Comparison of ENCODE assay signal across 1 cellular context in the genomic region with DNA sequence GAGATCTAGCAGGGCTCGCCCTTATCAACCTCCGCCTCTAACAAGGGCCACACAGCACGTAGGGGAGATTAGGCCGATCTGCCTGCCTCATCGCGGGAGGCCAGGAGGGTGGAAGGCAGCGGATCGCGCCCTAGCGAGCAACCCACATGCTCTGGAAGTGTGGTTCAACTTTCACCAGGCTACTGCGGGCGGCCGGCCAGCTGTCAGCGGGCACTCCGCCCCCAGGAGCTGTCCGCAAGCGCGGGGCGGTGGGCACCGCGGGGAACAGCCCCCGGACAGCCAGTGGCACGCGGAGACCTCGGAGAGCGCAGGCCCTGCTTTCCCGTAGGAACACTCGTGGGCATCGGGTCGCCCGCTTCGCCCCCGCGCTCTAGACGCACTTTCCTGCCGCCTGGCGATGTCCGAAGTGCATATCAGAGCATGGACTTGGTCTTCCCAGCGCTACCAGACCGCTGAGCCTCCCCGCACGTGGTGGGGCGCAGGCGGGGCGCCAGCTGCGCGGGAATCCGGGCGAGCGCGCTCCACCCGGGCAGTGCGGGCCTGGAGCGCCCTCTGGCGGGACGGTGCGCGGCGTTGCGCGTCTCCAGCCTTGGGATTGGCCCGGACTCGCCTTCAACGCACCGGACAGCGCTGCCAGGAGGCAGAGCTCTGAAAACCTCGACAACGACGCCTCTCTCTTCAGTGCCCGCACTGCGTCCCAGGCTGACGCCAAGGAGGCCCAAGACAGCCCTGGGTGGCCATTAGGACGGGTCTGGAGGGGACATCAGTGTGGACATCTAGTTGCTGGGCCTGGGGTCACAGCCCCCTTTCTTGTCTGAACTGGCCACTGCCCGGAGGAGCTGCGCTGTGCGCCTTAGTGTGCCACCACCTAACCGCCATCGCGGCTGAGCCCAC.
TF ChIP-seq lines count a peak whose summit lies in the region.

No MANE protein-coding gene starts in this region.

TF ChIP-seq in HepG2, 621 proteins besides CTCF, POLR2A, EP300 and RAD21 (continued from another document and continues in another):
- TF ChIP-seq, protein P1, sequence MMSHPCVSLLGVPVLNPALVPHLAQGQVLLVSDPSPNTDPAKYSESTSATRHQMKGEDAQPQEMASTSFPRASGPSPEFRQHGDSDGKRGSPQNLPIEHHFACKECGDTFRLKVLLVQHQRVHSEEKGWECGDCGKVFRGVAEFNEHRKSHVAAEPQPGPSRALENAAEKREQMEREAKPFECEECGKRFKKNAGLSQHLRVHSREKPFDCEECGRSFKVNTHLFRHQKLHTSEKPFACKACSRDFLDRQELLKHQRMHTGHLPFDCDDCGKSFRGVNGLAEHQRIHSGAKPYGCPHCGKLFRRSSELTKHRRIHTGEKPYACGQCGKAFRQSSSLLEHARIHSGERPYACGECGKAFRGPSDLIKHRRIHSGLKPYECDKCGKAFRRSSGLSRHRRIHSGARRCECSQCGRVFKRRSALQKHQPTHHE (CRISPR knock-in tag; IDR thresholded peaks at IDR 0.05; ENCODE audit: borderline replicate concordance), result peak; percentile 82; the same call in 1 of the 2 replicates
- TF ChIP-seq, protein P2, sequence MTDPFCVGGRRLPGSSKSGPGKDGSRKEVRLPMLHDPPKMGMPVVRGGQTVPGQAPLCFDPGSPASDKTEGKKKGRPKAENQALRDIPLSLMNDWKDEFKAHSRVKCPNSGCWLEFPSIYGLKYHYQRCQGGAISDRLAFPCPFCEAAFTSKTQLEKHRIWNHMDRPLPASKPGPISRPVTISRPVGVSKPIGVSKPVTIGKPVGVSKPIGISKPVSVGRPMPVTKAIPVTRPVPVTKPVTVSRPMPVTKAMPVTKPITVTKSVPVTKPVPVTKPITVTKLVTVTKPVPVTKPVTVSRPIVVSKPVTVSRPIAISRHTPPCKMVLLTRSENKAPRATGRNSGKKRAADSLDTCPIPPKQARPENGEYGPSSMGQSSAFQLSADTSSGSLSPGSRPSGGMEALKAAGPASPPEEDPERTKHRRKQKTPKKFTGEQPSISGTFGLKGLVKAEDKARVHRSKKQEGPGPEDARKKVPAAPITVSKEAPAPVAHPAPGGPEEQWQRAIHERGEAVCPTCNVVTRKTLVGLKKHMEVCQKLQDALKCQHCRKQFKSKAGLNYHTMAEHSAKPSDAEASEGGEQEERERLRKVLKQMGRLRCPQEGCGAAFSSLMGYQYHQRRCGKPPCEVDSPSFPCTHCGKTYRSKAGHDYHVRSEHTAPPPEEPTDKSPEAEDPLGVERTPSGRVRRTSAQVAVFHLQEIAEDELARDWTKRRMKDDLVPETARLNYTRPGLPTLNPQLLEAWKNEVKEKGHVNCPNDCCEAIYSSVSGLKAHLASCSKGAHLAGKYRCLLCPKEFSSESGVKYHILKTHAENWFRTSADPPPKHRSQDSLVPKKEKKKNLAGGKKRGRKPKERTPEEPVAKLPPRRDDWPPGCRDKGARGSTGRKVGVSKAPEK (CRISPR knock-in tag; IDR thresholded peaks at IDR 0.05; ENCODE audit: borderline replicate concordance), result no peak
- TF ChIP-seq SMARCC2 (IDR thresholded peaks at IDR 0.05), result no peak
- peak; percentile 93; the same call in 1 of the 2 replicates for TF ChIP-seq PRMT3 (CRISPR knock-in tag; IDR thresholded peaks at IDR 0.05; ENCODE audit: borderline replicate concordance, low read depth)
- TF ChIP-seq REXO4 (CRISPR knock-in tag; IDR thresholded peaks at IDR 0.05; ENCODE audit: borderline replicate concordance), result peak; percentile 95
- TF ChIP-seq, protein P3, sequence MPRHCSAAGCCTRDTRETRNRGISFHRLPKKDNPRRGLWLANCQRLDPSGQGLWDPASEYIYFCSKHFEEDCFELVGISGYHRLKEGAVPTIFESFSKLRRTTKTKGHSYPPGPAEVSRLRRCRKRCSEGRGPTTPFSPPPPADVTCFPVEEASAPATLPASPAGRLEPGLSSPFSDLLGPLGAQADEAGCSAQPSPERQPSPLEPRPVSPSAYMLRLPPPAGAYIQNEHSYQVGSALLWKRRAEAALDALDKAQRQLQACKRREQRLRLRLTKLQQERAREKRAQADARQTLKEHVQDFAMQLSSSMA (CRISPR knock-in tag; IDR thresholded peaks at IDR 0.05), result peak; percentile 84; the same call in 1 of the 2 replicates
- no peak; the same call in 1 of the 2 replicates for TF ChIP-seq JDP2 (CRISPR knock-in tag; IDR thresholded peaks at IDR 0.05; ENCODE audit: borderline replicate concordance)
- TF ChIP-seq ATM (IDR thresholded peaks at IDR 0.05; ENCODE audit: borderline replicate concordance), result no peak
- TF ChIP-seq, protein P4, sequence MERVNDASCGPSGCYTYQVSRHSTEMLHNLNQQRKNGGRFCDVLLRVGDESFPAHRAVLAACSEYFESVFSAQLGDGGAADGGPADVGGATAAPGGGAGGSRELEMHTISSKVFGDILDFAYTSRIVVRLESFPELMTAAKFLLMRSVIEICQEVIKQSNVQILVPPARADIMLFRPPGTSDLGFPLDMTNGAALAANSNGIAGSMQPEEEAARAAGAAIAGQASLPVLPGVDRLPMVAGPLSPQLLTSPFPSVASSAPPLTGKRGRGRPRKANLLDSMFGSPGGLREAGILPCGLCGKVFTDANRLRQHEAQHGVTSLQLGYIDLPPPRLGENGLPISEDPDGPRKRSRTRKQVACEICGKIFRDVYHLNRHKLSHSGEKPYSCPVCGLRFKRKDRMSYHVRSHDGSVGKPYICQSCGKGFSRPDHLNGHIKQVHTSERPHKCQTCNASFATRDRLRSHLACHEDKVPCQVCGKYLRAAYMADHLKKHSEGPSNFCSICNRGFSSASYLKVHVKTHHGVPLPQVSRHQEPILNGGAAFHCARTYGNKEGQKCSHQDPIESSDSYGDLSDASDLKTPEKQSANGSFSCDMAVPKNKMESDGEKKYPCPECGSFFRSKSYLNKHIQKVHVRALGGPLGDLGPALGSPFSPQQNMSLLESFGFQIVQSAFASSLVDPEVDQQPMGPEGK (CRISPR knock-in tag; IDR thresholded peaks at IDR 0.05), result peak; percentile 50
- TF ChIP-seq ATF7 (IDR thresholded peaks at IDR 0.05), result no peak
- TF ChIP-seq ATF7 (CRISPR knock-in tag; IDR thresholded peaks at IDR 0.05), result no peak
- TF ChIP-seq, protein P5, sequence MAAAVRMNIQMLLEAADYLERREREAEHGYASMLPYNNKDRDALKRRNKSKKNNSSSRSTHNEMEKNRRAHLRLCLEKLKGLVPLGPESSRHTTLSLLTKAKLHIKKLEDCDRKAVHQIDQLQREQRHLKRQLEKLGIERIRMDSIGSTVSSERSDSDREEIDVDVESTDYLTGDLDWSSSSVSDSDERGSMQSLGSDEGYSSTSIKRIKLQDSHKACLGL (CRISPR knock-in tag; IDR thresholded peaks at IDR 0.05), result peak; percentile 95
- TF ChIP-seq, protein P6, sequence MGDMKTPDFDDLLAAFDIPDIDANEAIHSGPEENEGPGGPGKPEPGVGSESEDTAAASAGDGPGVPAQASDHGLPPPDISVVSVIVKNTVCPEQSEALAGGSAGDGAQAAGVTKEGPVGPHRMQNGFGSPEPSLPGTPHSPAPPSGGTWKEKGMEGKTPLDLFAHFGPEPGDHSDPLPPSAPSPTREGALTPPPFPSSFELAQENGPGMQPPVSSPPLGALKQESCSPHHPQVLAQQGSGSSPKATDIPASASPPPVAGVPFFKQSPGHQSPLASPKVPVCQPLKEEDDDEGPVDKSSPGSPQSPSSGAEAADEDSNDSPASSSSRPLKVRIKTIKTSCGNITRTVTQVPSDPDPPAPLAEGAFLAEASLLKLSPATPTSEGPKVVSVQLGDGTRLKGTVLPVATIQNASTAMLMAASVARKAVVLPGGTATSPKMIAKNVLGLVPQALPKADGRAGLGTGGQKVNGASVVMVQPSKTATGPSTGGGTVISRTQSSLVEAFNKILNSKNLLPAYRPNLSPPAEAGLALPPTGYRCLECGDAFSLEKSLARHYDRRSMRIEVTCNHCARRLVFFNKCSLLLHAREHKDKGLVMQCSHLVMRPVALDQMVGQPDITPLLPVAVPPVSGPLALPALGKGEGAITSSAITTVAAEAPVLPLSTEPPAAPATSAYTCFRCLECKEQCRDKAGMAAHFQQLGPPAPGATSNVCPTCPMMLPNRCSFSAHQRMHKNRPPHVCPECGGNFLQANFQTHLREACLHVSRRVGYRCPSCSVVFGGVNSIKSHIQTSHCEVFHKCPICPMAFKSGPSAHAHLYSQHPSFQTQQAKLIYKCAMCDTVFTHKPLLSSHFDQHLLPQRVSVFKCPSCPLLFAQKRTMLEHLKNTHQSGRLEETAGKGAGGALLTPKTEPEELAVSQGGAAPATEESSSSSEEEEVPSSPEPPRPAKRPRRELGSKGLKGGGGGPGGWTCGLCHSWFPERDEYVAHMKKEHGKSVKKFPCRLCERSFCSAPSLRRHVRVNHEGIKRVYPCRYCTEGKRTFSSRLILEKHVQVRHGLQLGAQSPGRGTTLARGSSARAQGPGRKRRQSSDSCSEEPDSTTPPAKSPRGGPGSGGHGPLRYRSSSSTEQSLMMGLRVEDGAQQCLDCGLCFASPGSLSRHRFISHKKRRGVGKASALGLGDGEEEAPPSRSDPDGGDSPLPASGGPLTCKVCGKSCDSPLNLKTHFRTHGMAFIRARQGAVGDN (CRISPR knock-in tag; IDR thresholded peaks at IDR 0.05), result peak; percentile 98
- no peak for TF ChIP-seq TRIM24 (CRISPR knock-in tag; IDR thresholded peaks at IDR 0.05)
- TF ChIP-seq, protein P7, sequence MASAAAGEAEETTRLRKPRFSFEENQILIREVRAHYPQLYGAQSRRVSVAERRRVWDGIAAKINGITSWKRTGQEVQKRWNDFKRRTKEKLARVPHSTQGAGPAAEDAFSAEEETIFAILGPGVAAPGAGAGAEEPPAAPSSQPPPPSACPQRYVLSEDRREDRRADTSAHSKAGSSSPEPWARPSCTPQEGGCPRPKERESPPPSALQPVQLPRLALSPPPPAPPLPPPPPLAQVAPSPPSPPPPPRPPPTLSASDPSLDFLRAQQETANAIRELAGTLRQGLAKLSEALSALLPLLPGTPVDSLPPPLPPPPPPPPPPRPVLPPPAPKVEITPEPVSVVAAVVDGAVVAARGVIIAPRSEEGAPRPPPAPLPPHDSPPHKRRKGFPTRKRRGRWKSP (CRISPR knock-in tag; IDR thresholded peaks at IDR 0.05), result peak; percentile 98
- peak; percentile 93 for TF ChIP-seq SRY (CRISPR knock-in tag; IDR thresholded peaks at IDR 0.05)
- TF ChIP-seq ZSCAN22 (CRISPR knock-in tag; IDR thresholded peaks at IDR 0.05), result 0 out of 2 replicates have a peak, but pooled peaks have one; percentile 39
- TF ChIP-seq, protein P8, sequence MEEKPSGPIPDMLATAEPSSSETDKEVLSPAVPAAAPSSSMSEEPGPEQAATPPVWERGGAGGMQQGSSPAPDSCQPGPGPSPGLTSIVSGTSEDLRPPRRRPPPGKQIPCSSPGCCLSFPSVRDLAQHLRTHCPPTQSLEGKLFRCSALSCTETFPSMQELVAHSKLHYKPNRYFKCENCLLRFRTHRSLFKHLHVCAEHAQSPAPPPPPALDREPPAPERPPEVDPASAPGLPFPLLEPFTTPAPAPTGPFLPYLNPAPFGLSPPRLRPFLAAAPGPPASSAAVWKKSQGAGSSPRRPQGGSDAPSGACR (CRISPR knock-in tag; IDR thresholded peaks at IDR 0.05), result no peak
- no peak for TF ChIP-seq ZFP36 (IDR thresholded peaks at IDR 0.05; ENCODE audit: borderline replicate concordance, low read depth, low read length, partially characterized antibody)
- peak; percentile 68; the same call in 1 of the 2 replicates for TF ChIP-seq AHR (CRISPR knock-in tag; IDR thresholded peaks at IDR 0.05)
- TF ChIP-seq, protein P9, sequence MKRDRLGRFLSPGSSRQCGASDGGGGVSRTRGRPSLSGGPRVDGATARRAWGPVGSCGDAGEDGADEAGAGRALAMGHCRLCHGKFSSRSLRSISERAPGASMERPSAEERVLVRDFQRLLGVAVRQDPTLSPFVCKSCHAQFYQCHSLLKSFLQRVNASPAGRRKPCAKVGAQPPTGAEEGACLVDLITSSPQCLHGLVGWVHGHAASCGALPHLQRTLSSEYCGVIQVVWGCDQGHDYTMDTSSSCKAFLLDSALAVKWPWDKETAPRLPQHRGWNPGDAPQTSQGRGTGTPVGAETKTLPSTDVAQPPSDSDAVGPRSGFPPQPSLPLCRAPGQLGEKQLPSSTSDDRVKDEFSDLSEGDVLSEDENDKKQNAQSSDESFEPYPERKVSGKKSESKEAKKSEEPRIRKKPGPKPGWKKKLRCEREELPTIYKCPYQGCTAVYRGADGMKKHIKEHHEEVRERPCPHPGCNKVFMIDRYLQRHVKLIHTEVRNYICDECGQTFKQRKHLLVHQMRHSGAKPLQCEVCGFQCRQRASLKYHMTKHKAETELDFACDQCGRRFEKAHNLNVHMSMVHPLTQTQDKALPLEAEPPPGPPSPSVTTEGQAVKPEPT (CRISPR knock-in tag; IDR thresholded peaks at IDR 0.05; ENCODE audit: low read depth), result peak; percentile 78
- TF ChIP-seq, protein P10, sequence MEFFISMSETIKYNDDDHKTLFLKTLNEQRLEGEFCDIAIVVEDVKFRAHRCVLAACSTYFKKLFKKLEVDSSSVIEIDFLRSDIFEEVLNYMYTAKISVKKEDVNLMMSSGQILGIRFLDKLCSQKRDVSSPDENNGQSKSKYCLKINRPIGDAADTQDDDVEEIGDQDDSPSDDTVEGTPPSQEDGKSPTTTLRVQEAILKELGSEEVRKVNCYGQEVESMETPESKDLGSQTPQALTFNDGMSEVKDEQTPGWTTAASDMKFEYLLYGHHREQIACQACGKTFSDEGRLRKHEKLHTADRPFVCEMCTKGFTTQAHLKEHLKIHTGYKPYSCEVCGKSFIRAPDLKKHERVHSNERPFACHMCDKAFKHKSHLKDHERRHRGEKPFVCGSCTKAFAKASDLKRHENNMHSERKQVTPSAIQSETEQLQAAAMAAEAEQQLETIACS (CRISPR knock-in tag; IDR thresholded peaks at IDR 0.05), result peak; percentile 83
- TF ChIP-seq, protein P11, sequence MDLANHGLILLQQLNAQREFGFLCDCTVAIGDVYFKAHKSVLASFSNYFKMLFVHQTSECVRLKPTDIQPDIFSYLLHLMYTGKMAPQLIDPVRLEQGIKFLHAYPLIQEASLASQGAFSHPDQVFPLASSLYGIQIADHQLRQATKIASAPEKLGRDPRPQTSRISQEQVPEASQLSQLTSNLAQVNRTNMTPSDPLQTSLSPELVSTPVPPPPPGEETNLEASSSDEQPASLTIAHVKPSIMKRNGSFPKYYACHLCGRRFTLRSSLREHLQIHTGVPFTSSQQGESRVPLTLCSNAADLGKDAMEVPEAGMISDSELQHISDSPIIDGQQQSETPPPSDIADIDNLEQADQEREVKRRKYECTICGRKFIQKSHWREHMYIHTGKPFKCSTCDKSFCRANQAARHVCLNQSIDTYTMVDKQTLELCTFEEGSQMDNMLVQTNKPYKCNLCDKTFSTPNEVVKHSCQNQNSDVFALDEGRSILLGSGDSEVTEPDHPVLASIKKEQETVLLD (CRISPR knock-in tag; IDR thresholded peaks at IDR 0.05; ENCODE audit: low read depth), result peak; percentile 65
- 0 out of 2 replicates have a peak, but pooled peaks have one; percentile 54 for TF ChIP-seq ZNF558 (CRISPR knock-in tag; IDR thresholded peaks at IDR 0.05; ENCODE audit: borderline replicate concordance)
- TF ChIP-seq TEAD3 (CRISPR knock-in tag; optimal IDR thresholded peaks at IDR 0.05; ENCODE audit: borderline replicate concordance), result peak; percentile 27
- TF ChIP-seq FOXK2 (IDR thresholded peaks at IDR 0.05), result no peak
- TF ChIP-seq ZBTB1 (CRISPR knock-in tag; IDR thresholded peaks at IDR 0.05; ENCODE audit: borderline replicate concordance), result 0 out of 2 replicates have a peak, but pooled peaks have one; percentile 45
- TF ChIP-seq, protein P12, sequence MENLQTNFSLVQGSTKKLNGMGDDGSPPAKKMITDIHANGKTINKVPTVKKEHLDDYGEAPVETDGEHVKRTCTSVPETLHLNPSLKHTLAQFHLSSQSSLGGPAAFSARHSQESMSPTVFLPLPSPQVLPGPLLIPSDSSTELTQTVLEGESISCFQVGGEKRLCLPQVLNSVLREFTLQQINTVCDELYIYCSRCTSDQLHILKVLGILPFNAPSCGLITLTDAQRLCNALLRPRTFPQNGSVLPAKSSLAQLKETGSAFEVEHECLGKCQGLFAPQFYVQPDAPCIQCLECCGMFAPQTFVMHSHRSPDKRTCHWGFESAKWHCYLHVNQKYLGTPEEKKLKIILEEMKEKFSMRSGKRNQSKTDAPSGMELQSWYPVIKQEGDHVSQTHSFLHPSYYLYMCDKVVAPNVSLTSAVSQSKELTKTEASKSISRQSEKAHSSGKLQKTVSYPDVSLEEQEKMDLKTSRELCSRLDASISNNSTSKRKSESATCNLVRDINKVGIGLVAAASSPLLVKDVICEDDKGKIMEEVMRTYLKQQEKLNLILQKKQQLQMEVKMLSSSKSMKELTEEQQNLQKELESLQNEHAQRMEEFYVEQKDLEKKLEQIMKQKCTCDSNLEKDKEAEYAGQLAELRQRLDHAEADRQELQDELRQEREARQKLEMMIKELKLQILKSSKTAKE (CRISPR knock-in tag; IDR thresholded peaks at IDR 0.05; ENCODE audit: borderline replicate concordance), result no peak; the same call in 1 of the 2 replicates
